Comparison of ENCODE assay signal across 8 cellular contexts in genomic region chr11:3434976-3435375, GRCh38.
"Had no signal": no experiment of that assay in that cellular context is flagged by ENCODE, and none has a peak within 500 bp of the region (broad histone marks: within the 10 kb centered on the region; RNA-seq: fewer than 3 reads in every experiment).

No MANE protein-coding gene starts in this region.

- DNase-seq: H7, HFFc6, IMR-90, KG1 had no signal

- H2AFZ ChIP-seq: GM23338 had no signal

- H3K4me2 ChIP-seq: GM23338 had no signal

- ATAC-seq: GM23338, HCT116, K562 had no signal

- H3K27ac ChIP-seq: HL-60 had no signal

- H3K4me3 ChIP-seq: GM23338, K562 had no signal
